29 cellular contexts compared by ENCODE assay signal in the genomic region with DNA sequence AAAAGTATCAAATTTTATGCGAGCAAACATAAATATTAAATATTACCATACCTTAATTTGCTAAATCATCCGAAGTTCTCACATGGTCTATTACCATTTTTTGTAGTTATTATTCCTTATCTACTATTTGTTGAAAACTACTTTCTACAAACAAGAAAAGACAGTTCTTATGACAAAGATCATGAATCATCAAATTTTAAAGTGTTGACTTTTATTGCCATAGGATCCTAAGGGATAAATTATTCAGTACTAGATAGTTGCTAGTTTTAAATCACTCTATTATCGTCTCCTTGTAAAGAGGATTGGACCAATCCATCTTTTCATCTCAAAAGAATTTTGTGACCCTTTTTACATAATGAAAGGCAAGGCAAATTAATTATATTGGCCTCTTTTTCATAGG.
"Had no signal": no experiment of that assay in that cellular context is flagged by ENCODE, and none has a peak within 500 bp of the region (broad histone marks: within the 10 kb centered on the region; RNA-seq: fewer than 3 reads in every experiment).

No MANE protein-coding gene starts in this region.

- H3K27ac ChIP-seq: neutrophil, parathyroid adenoma, psoas muscle, skin epidermis, stomach, thoracic aorta, thyroid gland, tibial nerve, upper lobe of left lung, uterus had no signal

- DNase-seq: naive B cell; naive thymus-derived CD8-positive, alpha-beta T cell; nephron progenitor cell; nucleus accumbens; posterior cingulate gyrus; psoas muscle; right cardiac atrium; stimulated activated CD4-positive, alpha-beta T cell treated with anti-CD3 and anti-CD28 coated beads, Interleukin-15, amount 100 ng/mL, for 24 hours; stimulated activated CD4-positive, alpha-beta T cell treated with anti-CD3 and anti-CD28 coated beads, Interleukin-2, amount 100 ng/mL, for 24 hours; stimulated activated CD4-positive, alpha-beta T cell treated with anti-CD3 and anti-CD28 coated beads, Interleukin-2, amount 100 ng/mL, for 48 hours; stimulated activated CD4-positive, alpha-beta T cell treated with anti-CD3 and anti-CD28 coated beads, Interleukin-4, amount 100 ng/mL, for 24 hours; stimulated activated naive B cell treated with anti-CD40 and anti-IgM and Interleukin-4, amounts not matched to agents 10 μg/mL and 1 μg/mL and 100 μg/mL, for 72 hours; stimulated activated naive CD4-positive, alpha-beta T cell treated with Interleukin-2 at 50 U/mL for 16 hours; stomach; thyroid gland; trophoblast cell; upper lobe of left lung; uterus had no signal

- H3K27me3 Mint-ChIP-seq: naive B cell; naive thymus-derived CD8-positive, alpha-beta T cell; natural killer cell treated with Interleukin-12 subunit alpha and Interleukin-12 subunit beta and Interleukin-15 and Interleukin-18, amount 100 ng/mL, for 72 hours; progenitor cell of endocrine pancreas; stimulated activated naive B cell treated with anti-CD40 and anti-IgM and Interleukin-4, amounts not matched to agents 10 μg/mL and 1 μg/mL and 100 μg/mL, for 72 hours; stimulated activated naive CD8-positive, alpha-beta T cell treated with anti-CD3 and anti-CD28 coated beads, Interleukin-15, Interleukin-2, amounts not matched to agents 100 ng/mL and 50 ng/mL, for 24 hours had no signal

- ATAC-seq: naive thymus-derived CD8-positive, alpha-beta T cell; natural killer cell treated with Interleukin-12 subunit alpha and Interleukin-12 subunit beta and Interleukin-15 and Interleukin-18, amount 100 ng/mL, for 72 hours; psoas muscle; right cardiac atrium; sciatic nerve; stimulated activated effector memory CD8-positive, alpha-beta T cell treated with anti-CD3 and anti-CD28 coated beads, Interleukin-12 subunit alpha, Interleukin-12 subunit beta, amount 100 ng/mL, for 72 hours; stimulated activated naive B cell treated with anti-CD40 and anti-IgM and Interleukin-4, amounts not matched to agents 10 μg/mL and 1 μg/mL and 100 μg/mL, for 72 hours had no signal

- H3K27me3 ChIP-seq: neutrophil, stomach, thyroid gland, tibial nerve, upper lobe of left lung, uterus had no signal

- H3K9ac ChIP-seq: parathyroid adenoma had no signal

- H3K36me3 Mint-ChIP-seq: naive B cell; naive thymus-derived CD8-positive, alpha-beta T cell; natural killer cell treated with Interleukin-12 subunit alpha and Interleukin-12 subunit beta and Interleukin-15 and Interleukin-18, amount 100 ng/mL, for 72 hours; stimulated activated effector memory CD8-positive, alpha-beta T cell treated with anti-CD3 and anti-CD28 coated beads, Interleukin-12 subunit alpha, Interleukin-12 subunit beta, amount 100 ng/mL, for 72 hours; stimulated activated naive B cell treated with anti-CD40 and anti-IgM and Interleukin-4, amounts not matched to agents 10 μg/mL and 1 μg/mL and 100 μg/mL, for 72 hours had no signal

- H3K27ac Mint-ChIP-seq: naive B cell; naive thymus-derived CD8-positive, alpha-beta T cell; natural killer cell treated with Interleukin-12 subunit alpha and Interleukin-12 subunit beta and Interleukin-15 and Interleukin-18, amount 100 ng/mL, for 72 hours; nephron progenitor cell; progenitor cell of endocrine pancreas; stimulated activated effector memory CD8-positive, alpha-beta T cell treated with anti-CD3 and anti-CD28 coated beads, Interleukin-12 subunit alpha, Interleukin-12 subunit beta, amount 100 ng/mL, for 72 hours; stimulated activated naive B cell treated with anti-CD40 and anti-IgM and Interleukin-4, amounts not matched to agents 10 μg/mL and 1 μg/mL and 100 μg/mL, for 72 hours; stimulated activated naive CD8-positive, alpha-beta T cell treated with anti-CD3 and anti-CD28 coated beads, Interleukin-15, Interleukin-2, amounts not matched to agents 100 ng/mL and 50 ng/mL, for 24 hours had no signal

- H3K36me3 ChIP-seq: neutrophil, stomach, thoracic aorta, thyroid gland, tibial nerve, upper lobe of left lung, uterus had no signal

- H3K9me3 Mint-ChIP-seq: nephron progenitor cell; neural crest cell; stimulated activated naive B cell treated with anti-CD40 and anti-IgM and Interleukin-4, amounts not matched to agents 10 μg/mL and 1 μg/mL and 100 μg/mL, for 72 hours; stimulated activated naive CD8-positive, alpha-beta T cell treated with anti-CD3 and anti-CD28 coated beads, Interleukin-15, Interleukin-2, amounts not matched to agents 100 ng/mL and 50 ng/mL, for 24 hours had no signal

- H3K79me2 ChIP-seq: parathyroid adenoma had no signal

- H3K4me1 ChIP-seq: parathyroid adenoma, psoas muscle, stomach, thyroid gland, tibial nerve, upper lobe of left lung, uterus had no signal

- H3K9me3 ChIP-seq: neutrophil, psoas muscle, stomach, thoracic aorta, thyroid gland, tibial nerve, upper lobe of left lung, uterus had no signal

- H2AFZ ChIP-seq: parathyroid adenoma had no signal

- H3K4me3 Mint-ChIP-seq: naive B cell; naive thymus-derived CD8-positive, alpha-beta T cell; natural killer cell treated with Interleukin-12 subunit alpha and Interleukin-12 subunit beta and Interleukin-15 and Interleukin-18, amount 100 ng/mL, for 72 hours; nephron progenitor cell; neural crest cell; stimulated activated effector memory CD8-positive, alpha-beta T cell treated with anti-CD3 and anti-CD28 coated beads, Interleukin-12 subunit alpha, Interleukin-12 subunit beta, amount 100 ng/mL, for 72 hours; stimulated activated naive B cell treated with anti-CD40 and anti-IgM and Interleukin-4, amounts not matched to agents 10 μg/mL and 1 μg/mL and 100 μg/mL, for 72 hours; stimulated activated naive CD8-positive, alpha-beta T cell treated with anti-CD3 and anti-CD28 coated beads, Interleukin-15, Interleukin-2, amounts not matched to agents 100 ng/mL and 50 ng/mL, for 24 hours had no signal

- H3K4me3 ChIP-seq: psoas muscle, skin epidermis, stomach, thoracic aorta, thyroid gland, tibial nerve, upper lobe of left lung, uterus had no signal

- H3K4me1 Mint-ChIP-seq: naive B cell; naive thymus-derived CD8-positive, alpha-beta T cell; nephron progenitor cell; neural crest cell; stimulated activated effector memory CD8-positive, alpha-beta T cell treated with anti-CD3 and anti-CD28 coated beads, Interleukin-12 subunit alpha, Interleukin-12 subunit beta, amount 100 ng/mL, for 72 hours; stimulated activated naive B cell treated with anti-CD40 and anti-IgM and Interleukin-4, amounts not matched to agents 10 μg/mL and 1 μg/mL and 100 μg/mL, for 72 hours had no signal
